13 cellular contexts compared by ENCODE assay signal in the genomic region with DNA sequence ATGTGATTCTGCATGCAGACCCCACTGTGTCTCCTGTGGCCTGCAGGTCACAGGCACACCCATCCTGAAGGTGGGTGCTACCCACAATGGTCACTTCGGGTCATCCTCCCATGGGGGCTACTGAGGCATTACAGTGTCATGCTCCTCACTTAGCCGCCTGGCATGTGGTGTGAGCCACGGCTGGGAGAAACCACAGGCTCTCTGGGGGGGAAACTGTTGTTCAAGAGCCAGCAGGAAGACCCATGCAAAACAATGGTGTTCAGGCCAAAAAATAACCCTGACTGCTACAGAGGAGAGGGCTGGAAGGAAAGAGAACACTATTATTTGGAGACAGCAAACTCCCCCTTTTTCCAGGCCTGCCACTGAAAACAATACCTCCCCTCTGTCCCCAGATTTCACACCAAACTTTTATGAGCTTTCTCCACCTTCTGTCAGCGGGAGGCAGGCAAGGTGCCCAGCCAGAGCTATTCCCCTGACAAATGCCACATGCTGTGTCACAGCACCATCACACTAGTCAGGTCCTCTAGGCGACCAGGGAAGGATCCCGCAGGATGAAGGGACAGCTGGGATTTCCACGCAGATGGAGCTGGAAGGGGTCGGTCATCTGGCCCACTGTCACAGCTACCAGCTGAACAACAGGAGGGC.
DNase-seq lines count a peak whose midpoint lies in the region; ATAC-seq, FAIRE-seq and TF ChIP-seq lines count a peak whose summit lies in the region.
"Had no signal": no experiment of that assay in that cellular context is flagged by ENCODE, and none has a peak within 500 bp of the region (broad histone marks: within the 10 kb centered on the region; RNA-seq: fewer than 3 reads in every experiment).

No MANE protein-coding gene starts in this region.

- SMC1A ChIA-PET in GM12878 (lab: Charles Lee; ENCODE audit: uncharacterized antibody, unreplicated experiment) = interaction anchor here (0.6 kb wide), 1 partner anchor 136 kb away, joined by 3 read pairs; no protein-coding TSS in a partner anchor

- H3K36me3 Mint-ChIP-seq in T-cell = peaks cover 8% of the 10 kb centered on the region

- TF ChIP-seq EP300 in Ishikawa (IDR thresholded peaks at IDR 0.05; ENCODE audit: borderline replicate concordance) (peak; percentile 74), GM12878 (IDR thresholded peaks at IDR 0.05; ENCODE audit: borderline replicate concordance in 1 of 2, control insufficient read depth in 1 of 2, low read depth in 2 of 2, low read length in 2 of 2) (no peak)

- CTCF ChIA-PET in A673 (lab: Charles Lee) (no interaction called here), GM12878 (lab: Yijun Ruan, JAX) (interaction anchor here (0.5 to 1.0 kb wide), 2 partner anchors 27 to 126 kb away, joined by 3 read pairs; no protein-coding TSS in a partner anchor), T-cell (lab: Charles Lee) (no interaction called here)

- no peak for TF ChIP-seq POLR2A in GM12878 (IDR thresholded peaks at IDR 0.05; ENCODE audit: low read depth, low read length)

- H3K4me3 Mint-ChIP-seq in T-cell = no peak overlapping the region
- H3K4me3 Mint-ChIP-seq: CD4-positive, alpha-beta T cell had no signal

- H3K27me3 Mint-ChIP-seq in T-cell = no peaks in the 10 kb centered on the region
- H3K27me3 Mint-ChIP-seq: CD4-positive, alpha-beta T cell had no signal

- H3K9me3 ChIP-seq in A673 (ENCODE audit: low read depth, low read length, poor library complexity, severe bottlenecking) (no peaks in the 10 kb centered on the region), GM12878 (replicated peaks; ENCODE audit: control insufficient read depth, insufficient read depth, low read length) (no peaks in the 10 kb centered on the region), mucosa of descending colon (no peaks in the 10 kb centered on the region)
- H3K9me3 ChIP-seq: breast epithelium, neutrophil had no signal

- H3K27ac Mint-ChIP-seq in T-cell = no peak overlapping the region
- H3K27ac Mint-ChIP-seq: CD4-positive, alpha-beta T cell had no signal

- no peaks in the 10 kb centered on the region for H4K20me1 ChIP-seq in GM12878 (ENCODE audit: control insufficient read depth, insufficient read depth)

- FAIRE-seq in GM12878 (lab: Jason Lieb, UNC) = no peak

- H3K4me1 Mint-ChIP-seq in T-cell = peaks cover 8 to 17% (median 14%) of the 10 kb centered on the region in 3 donors

- H3K79me2 ChIP-seq in GM12878 (ENCODE audit: control insufficient read depth, insufficient read depth, low read length) = no peaks in the 10 kb centered on the region

- no peak overlapping the region for H3K9ac ChIP-seq in GM12878 (ENCODE audit: control insufficient read depth, insufficient read depth, low read length)

- 53% methylated on average over 8 of the region's 8 CpGs for WGBS in GM12878 (ENCODE audit: insufficient coverage, insufficient replicate concordance, low lambda C conversion rate, missing lambda C conversion rate)

- H2AFZ ChIP-seq in GM12878 (ENCODE audit: control insufficient read depth, low read depth, low read length) = no peak overlapping the region

- RAD21 ChIA-PET in GM12878 (lab: Charles Lee; ENCODE audit: unreplicated experiment) = no interaction called here

- peak overlapping the region; percentile 5 for H3K27ac ChIP-seq in A673 (ENCODE audit: low read depth, low read length, poor library complexity, severe bottlenecking)
- no peak overlapping the region for H3K27ac ChIP-seq in GM12878 (ENCODE audit: control insufficient read depth, insufficient read depth)
- H3K27ac ChIP-seq: neutrophil had no signal

- no peak for TF ChIP-seq CTCF in A673 (conservative IDR thresholded peaks at IDR 0.05; ENCODE audit: low read depth, low read length)
- no peak for TF ChIP-seq CTCF in GM12878 (IDR thresholded peaks at IDR 0.05 in 2 of 3, conservative IDR thresholded peaks at IDR 0.05 in 1 of 3; ENCODE audit: control insufficient read depth in 2 of 3, extremely low read depth in 1 of 3, insufficient read depth in 1 of 3, low read depth in 3 of 3, low read length in 3 of 3)
- TF ChIP-seq CTCF in mucosa of descending colon (IDR thresholded peaks at IDR 0.05) = no peak

- H3K27me3 ChIP-seq in A673 (replicated peaks; ENCODE audit: insufficient read depth, low read depth, low read length, poor library complexity) (no peaks in the 10 kb centered on the region), GM12878 (replicated peaks in 1 of 2; ENCODE audit: control insufficient read depth in 2 of 2, insufficient read depth in 2 of 2, low read length in 1 of 2) (no peaks in the 10 kb centered on the region)
- H3K27me3 ChIP-seq: breast epithelium, neutrophil had no signal

- in situ Hi-C loops in GM12878 (cut with MboI) = no loop called here

- BruUV-seq in A673 (replicated peaks; lab: Mats Ljungman, UMichigan) = no TSS peak
- no TSS peak for BruUV-seq in GM12878 (replicated peaks; lab: Mats Ljungman, UMichigan)

- POLR2A ChIA-PET in A673 (lab: Charles Lee; ENCODE audit: low non-redundant PET) = no interaction called here
- POLR2A ChIA-PET in GM12878 (lab: Charles Lee) = interaction anchor here (0.6 to 1.0 kb wide), 2 partner anchors 99 to 532 kb away, joined by 4 to 5 read pairs; no protein-coding TSS in a partner anchor
- POLR2A ChIA-PET in T-cell (lab: Charles Lee) = no interaction called here

- no peaks in the 10 kb centered on the region for H3K36me3 ChIP-seq in A673 (ENCODE audit: insufficient read depth, low read length, poor library complexity, severe bottlenecking)
- peaks cover 0 to 25% of the 10 kb centered on the region in 2 experiments; a peak in 3 of 4 replicates for H3K36me3 ChIP-seq in GM12878 (ENCODE audit: control insufficient read depth in 2 of 2, insufficient read depth in 2 of 2, low read length in 1 of 2)
- H3K36me3 ChIP-seq in mucosa of descending colon (ENCODE audit: low read depth) = no peaks in the 10 kb centered on the region
- H3K36me3 ChIP-seq: breast epithelium had no signal

- peak; percentile 7 for DNase-seq in A673 (ENCODE audit: low spot score)
- DNase-seq in GM12878 (ENCODE audit: low read depth, low spot score) = no peak
- peak in 1 of 3 donors; percentile 40 for DNase-seq in mucosa of descending colon
- no peak for DNase-seq in NCI-H774 (lab: John Stamatoyannopoulos, UW)
- no peak for DNase-seq in T-cell
- no peak for DNase-seq in activated CD4-positive, alpha-beta T cell treated with anti-CD3 and anti-CD28 coated beads, Interleukin-2, amount 50 U/mL, for 4 hours
- DNase-seq: activated CD8-positive, alpha-beta memory T cell treated with anti-CD3 and anti-CD28 coated beads, Interleukin-2, amount 50 U/mL, for 4 hours; CD4-positive, alpha-beta T cell; NCI-H187 treated with DMSO at 0.1 percent for 48 hours had no signal

- no peak overlapping the region for H3K4me3 ChIP-seq in A673 (ENCODE audit: low read depth, low read length, poor library complexity, severe bottlenecking)
- no peak overlapping the region for H3K4me3 ChIP-seq in GM12878
- H3K4me3 ChIP-seq in mucosa of descending colon = no peak overlapping the region
- H3K4me3 ChIP-seq: breast epithelium had no signal

- intact Hi-C loops in A673 (cut with micrococcal nuclease; ENCODE audit: unreplicated experiment) (no loop called here), GM12878 (cut with micrococcal nuclease; ENCODE audit: unreplicated experiment) (no loop called here), mucosa of descending colon (cut with DNase I, micrococcal nuclease) (no loop called here)

- ATAC-seq in GM12878 (peak; percentile 38), mucosa of descending colon (peak; percentile 8), GM19351 (IDR thresholded peaks at IDR 0.05; ENCODE audit: unreplicated experiment) (no peak), T-cell (replicated peaks in 1 of 4) (no peak)

- H3K4me1 ChIP-seq in A673 (ENCODE audit: insufficient read depth, low read length, poor library complexity, severe bottlenecking) (peaks cover 7% of the 10 kb centered on the region), GM12878 (ENCODE audit: control insufficient read depth, insufficient read depth, low read length) (peaks cover 8% of the 10 kb centered on the region), mucosa of descending colon (ENCODE audit: low read depth) (peaks cover 20% of the 10 kb centered on the region)

- H3K9me3 Mint-ChIP-seq in T-cell = no peaks in the 10 kb centered on the region
- H3K9me3 Mint-ChIP-seq: CD4-positive, alpha-beta T cell had no signal

- H3K4me2 ChIP-seq in GM12878 (ENCODE audit: control insufficient read depth, insufficient read depth) = no peak overlapping the region

- TF ChIP-seq RAD21 in Ishikawa (IDR thresholded peaks at IDR 0.05; ENCODE audit: low read depth) = no peak
- no peak for TF ChIP-seq RAD21 in GM12878 (IDR thresholded peaks at IDR 0.05; ENCODE audit: insufficient read depth, low read depth, low read length)

TF ChIP-seq in Ishikawa, 13 proteins besides CTCF, POLR2A, EP300 and RAD21:
- TF ChIP-seq, protein P1, sequence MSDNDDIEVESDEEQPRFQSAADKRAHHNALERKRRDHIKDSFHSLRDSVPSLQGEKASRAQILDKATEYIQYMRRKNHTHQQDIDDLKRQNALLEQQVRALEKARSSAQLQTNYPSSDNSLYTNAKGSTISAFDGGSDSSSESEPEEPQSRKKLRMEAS (IDR thresholded peaks at IDR 0.05) = peak; percentile 44
- TF ChIP-seq NFIC (IDR thresholded peaks at IDR 0.05) (peak; percentile 88), TCF12 (IDR thresholded peaks at IDR 0.05; ENCODE audit: low read depth) (peak; percentile 81), YY1 (IDR thresholded peaks at IDR 0.05; ENCODE audit: low read depth) (no peak)

TF ChIP-seq in GM12878, 131 proteins besides CTCF, POLR2A, EP300 and RAD21:
- TF ChIP-seq PML (IDR thresholded peaks at IDR 0.05; ENCODE audit: low read length) (no peak), MTA2 (IDR thresholded peaks at IDR 0.05; ENCODE audit: low read depth) (no peak), POLR2AphosphoS2 (IDR thresholded peaks at IDR 0.05; ENCODE audit: low read depth, low read length) (no peak), SRF (IDR thresholded peaks at IDR 0.05; ENCODE audit: low read depth in 2 of 2, low read length in 2 of 2) (no peak), RELA (IDR thresholded peaks at IDR 0.05; ENCODE audit: borderline replicate concordance, partially characterized antibody) (no peak), NR2F1 (conservative IDR thresholded peaks at IDR 0.05) (peak; percentile 40; the same call in 1 of the 2 replicates)
- TF ChIP-seq, protein P2, sequence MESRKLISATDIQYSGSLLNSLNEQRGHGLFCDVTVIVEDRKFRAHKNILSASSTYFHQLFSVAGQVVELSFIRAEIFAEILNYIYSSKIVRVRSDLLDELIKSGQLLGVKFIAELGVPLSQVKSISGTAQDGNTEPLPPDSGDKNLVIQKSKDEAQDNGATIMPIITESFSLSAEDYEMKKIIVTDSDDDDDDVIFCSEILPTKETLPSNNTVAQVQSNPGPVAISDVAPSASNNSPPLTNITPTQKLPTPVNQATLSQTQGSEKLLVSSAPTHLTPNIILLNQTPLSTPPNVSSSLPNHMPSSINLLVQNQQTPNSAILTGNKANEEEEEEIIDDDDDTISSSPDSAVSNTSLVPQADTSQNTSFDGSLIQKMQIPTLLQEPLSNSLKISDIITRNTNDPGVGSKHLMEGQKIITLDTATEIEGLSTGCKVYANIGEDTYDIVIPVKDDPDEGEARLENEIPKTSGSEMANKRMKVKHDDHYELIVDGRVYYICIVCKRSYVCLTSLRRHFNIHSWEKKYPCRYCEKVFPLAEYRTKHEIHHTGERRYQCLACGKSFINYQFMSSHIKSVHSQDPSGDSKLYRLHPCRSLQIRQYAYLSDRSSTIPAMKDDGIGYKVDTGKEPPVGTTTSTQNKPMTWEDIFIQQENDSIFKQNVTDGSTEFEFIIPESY (IDR thresholded peaks at IDR 0.05) = no peak
TF ChIP-seq in GM12878: peak in this region for 1.

Comparison
In these comparisons a context has a peak if more than half of its experiments do, and no peak if none do; other contexts are left out.
1. ATAC-seq: peak in GM12878 (single experiment) and mucosa of descending colon (single experiment); none in GM19351 (single experiment) and T-cell (0 of 4).